In genomic region chr17:50540485-50541401, GRCh38 we compare ENCODE assay signal across 15 cellular contexts. TPM values are rescaled to one million over a fixed set of nuclear protein-coding genes. Genes with fewer than 3 reads are reported as not detected.
DNase-seq lines count a peak whose midpoint lies in the region; ATAC-seq, FAIRE-seq and TF ChIP-seq lines count a peak whose summit lies in the region.
"Had no signal": no experiment of that assay in that cellular context is flagged by ENCODE, and none has a peak within 500 bp of the region (broad histone marks: within the 10 kb centered on the region; RNA-seq: fewer than 3 reads in every experiment).

No MANE protein-coding gene starts in this region.

- TF ChIP-seq POLR2A in HepG2 (IDR thresholded peaks at IDR 0.05; ENCODE audit: insufficient read depth in 1 of 2, low read depth in 2 of 2, low read length in 2 of 2) (no peak; a peak in 1 of 4 replicates), stomach (IDR thresholded peaks at IDR 0.05) (no peak)

- no peaks in the 10 kb centered on the region for H3K9me3 Mint-ChIP-seq in T-helper 2 cell treated with Interferon-gamma antibody and Interleukin-4, amounts not matched to agents 5 μg/mL and 100 μg/mL, for 36 hours
- no peaks in the 10 kb centered on the region for H3K9me3 Mint-ChIP-seq in WTC11

- TF ChIP-seq CTCF in WTC11 (IDR thresholded peaks at IDR 0.05) (no peak), HepG2 (CRISPR knock-in tag; IDR thresholded peaks at IDR 0.05) (no peak), stomach (IDR thresholded peaks at IDR 0.05) (no peak)

- WGBS in HepG2 (ENCODE audit: low lambda C conversion rate), result 50% methylated on average over 12 of the region's 14 CpGs
- WGBS in stomach, 5 donors, result 76 to 84% (median 83%) methylated on average over 8 to 14 of the region's 14 CpGs

- H3K4me3 ChIP-seq in HepG2 (replicated peaks in 1 of 3; ENCODE audit: insufficient read depth in 1 of 3, low read depth in 2 of 3, low read length in 3 of 3) (peak overlapping the region; percentile 73 to 87 (median 78)), stomach (peak overlapping the region in 2 of 4 donors; percentile 48 to 57)

- no peak for DNase-seq in T-helper 2 cell treated with Interferon-gamma antibody and Interleukin-4, amounts not matched to agents 5 μg/mL and 100 μg/mL, for 36 hours (ENCODE audit: low spot score)
- DNase-seq in T-helper 2 cell (no peak), WTC11 (ENCODE audit: low spot score) (no peak), HepG2 (ENCODE audit: low spot score) (no peak), stomach (no peak), NCI-H226 (no peak), hepatic stellate cell (ENCODE audit: low spot score) (no peak)
- no peak for DNase-seq in stimulated activated CD4-positive, alpha-beta T cell treated with anti-CD3 and anti-CD28 coated beads, Interleukin-1b, Interleukin-23, amount 100 ng/mL, for 48 hours
- DNase-seq: activated CD4-positive, alpha-beta T cell treated with anti-CD3 and anti-CD28 coated beads for 4 hours; NCI-H446; Right ventricle myocardium superior; tibial artery had no signal

- peak overlapping the region; percentile 97 for H3K4me2 ChIP-seq in HepG2 (ENCODE audit: low read depth, low read length)

- no peaks in the 10 kb centered on the region for H4K20me1 ChIP-seq in HepG2 (ENCODE audit: insufficient read depth, low read length)

- H3K27ac Mint-ChIP-seq in T-helper 2 cell treated with Interferon-gamma antibody and Interleukin-4, amounts not matched to agents 5 μg/mL and 100 μg/mL, for 36 hours, result no peak overlapping the region
- no peak overlapping the region for H3K27ac Mint-ChIP-seq in WTC11

- no peaks in the 10 kb centered on the region for H3K9me3 ChIP-seq in HepG2 (ENCODE audit: low read length)
- no peaks in the 10 kb centered on the region for H3K9me3 ChIP-seq in stomach
- H3K9me3 ChIP-seq: neutrophil, tibial artery had no signal

- POLR2A ChIA-PET in WTC11 (lab: Charles Lee) (no interaction called here), HepG2 (lab: Yijun Ruan, JAX) (interaction anchor here (1.1 to 4.2 kb wide), 9 partner anchors 8 to 179 kb away, joined by 3 to 79 read pairs (median 37); partner anchors contain the start of genes EPN3 and LUC7L3)

- no peak for TF ChIP-seq RAD21 in HepG2 (CRISPR knock-in tag; IDR thresholded peaks at IDR 0.05)

- H3K9ac ChIP-seq in HepG2 (ENCODE audit: insufficient read depth, low read depth, low read length), result peak overlapping the region; percentile 95

- H3K4me3 Mint-ChIP-seq in T-helper 2 cell treated with Interferon-gamma antibody and Interleukin-4, amounts not matched to agents 5 μg/mL and 100 μg/mL, for 36 hours, result peak overlapping the region; percentile 6
- peak overlapping the region; percentile 73 for H3K4me3 Mint-ChIP-seq in WTC11

- no peaks in the 10 kb centered on the region for H3K36me3 Mint-ChIP-seq in T-helper 2 cell treated with Interferon-gamma antibody and Interleukin-4, amounts not matched to agents 5 μg/mL and 100 μg/mL, for 36 hours (ENCODE audit: low read depth)
- H3K36me3 Mint-ChIP-seq in WTC11, result peaks cover 11% of the 10 kb centered on the region; the same call in 1 of the 2 replicates

- H3K36me3 ChIP-seq in HepG2 (replicated peaks in 1 of 2; ENCODE audit: control insufficient read depth in 1 of 2, insufficient read depth in 2 of 2, low read length in 2 of 2) (no peaks in the 10 kb centered on the region), stomach (peaks cover 12 to 49% (median 32%) of the 10 kb centered on the region in 4 donors)
- H3K36me3 ChIP-seq: neutrophil had no signal

- BruUV-seq in HepG2 (replicated peaks; lab: Mats Ljungman, UMichigan), result no TSS peak

- no peak for ATAC-seq in WTC11
- ATAC-seq in HepG2, result 0 out of 3 replicates have a peak, but pooled peaks have one; percentile 3

- peaks cover 9% of the 10 kb centered on the region for H3K4me1 Mint-ChIP-seq in T-helper 2 cell treated with Interferon-gamma antibody and Interleukin-4, amounts not matched to agents 5 μg/mL and 100 μg/mL, for 36 hours (ENCODE audit: low read depth)
- peaks cover 28% of the 10 kb centered on the region for H3K4me1 Mint-ChIP-seq in WTC11

- H3K27me3 ChIP-seq in HepG2 (ENCODE audit: control insufficient read depth in 1 of 2, insufficient read depth in 2 of 2, low read length in 2 of 2) (no peaks in the 10 kb centered on the region; a peak in 1 of 5 replicates), stomach (no peaks in the 10 kb centered on the region)
- H3K27me3 ChIP-seq: tibial artery had no signal

- no peaks in the 10 kb centered on the region for H3K79me2 ChIP-seq in HepG2 (ENCODE audit: insufficient read depth, low read length)

- H3K4me1 ChIP-seq in HepG2 (ENCODE audit: insufficient read depth, low read length) (peaks cover 71% of the 10 kb centered on the region), stomach (peaks cover 51 to 90% (median 80%) of the 10 kb centered on the region in 4 donors)

- H2AFZ ChIP-seq in HepG2 (ENCODE audit: low read length), result no peak overlapping the region

- CTCF ChIA-PET in WTC11 (lab: Charles Lee), result interaction anchor here (0.7 to 4.4 kb wide), 7 partner anchors 8 to 87 kb away, joined by 3 to 40 read pairs (median 20); partner anchors contain the start of genes EPN3 and RSAD1
- CTCF ChIA-PET in HepG2 (lab: Yijun Ruan, JAX; ENCODE audit: low intra/inter-chr PET ratio, low total read pairs), result no interaction called here

- in situ Hi-C loops in HepG2 (cut with HindIII; ENCODE audit: extremely low pct_ligation_motif_present, low pct_unique_long_range_greater_than_20kb), result loop anchor here (10.0 kb wide), 1 partner anchor 414 kb away; no protein-coding TSS in a partner anchor

- FAIRE-seq in HepG2 (lab: Jason Lieb, UNC), result peak; percentile 72
- FAIRE-seq: endometrium had no signal

- TF ChIP-seq EP300 in HepG2 (IDR thresholded peaks at IDR 0.05; ENCODE audit: low read depth in 2 of 2, low read length in 2 of 2) (no peak), HepG2 (CRISPR knock-in tag; IDR thresholded peaks at IDR 0.05; ENCODE audit: borderline replicate concordance) (no peak), stomach (IDR thresholded peaks at IDR 0.05) (no peak)

- intact Hi-C loops in HepG2 (cut with micrococcal nuclease; ENCODE audit: unreplicated experiment), result loop anchor here (10.0 kb wide), 1 partner anchor 414 kb away; no protein-coding TSS in a partner anchor
- intact Hi-C loops in stomach (cut with DNase I; ENCODE audit: low total_unique reads), result loop anchor here (10.0 kb wide), 1 partner anchor 304 kb away; no protein-coding TSS in a partner anchor

- H3K27me3 Mint-ChIP-seq in T-helper 2 cell treated with Interferon-gamma antibody and Interleukin-4, amounts not matched to agents 5 μg/mL and 100 μg/mL, for 36 hours (ENCODE audit: low read depth), result peaks cover 11% of the 10 kb centered on the region
- peaks cover 14% of the 10 kb centered on the region for H3K27me3 Mint-ChIP-seq in WTC11 (ENCODE audit: low read depth)

- H3K27ac ChIP-seq in HepG2 (ENCODE audit: extremely low read length, insufficient read depth, low read length) (peak overlapping the region; percentile 97), stomach (peak overlapping the region; percentile 77 to 92 (median 81))

RNA-seq across cellular contexts. Expression of gene SPATA20, which starts 6.2 kb away (rescaled TPM):
- total RNA-seq in WTC11 (2021) (24.6 to 30.6 TPM (median 26.3 TPM) in 3 replicates), HepG2 (2016; rRNA removed; fragmentation: Illumina TruSeq; extraction: Trizol) (35.7 and 64.8 TPM in 2 replicates), stomach (1,000 to 10,000 TPM in 1 of 5 donors, 100 to 1,000 TPM in 3, 10 to 100 TPM in 1; 45.0 to 1,214 (median 194) TPM)
- 38.7 and 45.5 TPM in 2 replicates for total RNA-seq in HepG2 (2016; cell fraction: cytosol; rRNA removed; fragmentation: Illumina TruSeq; extraction: Trizol; ENCODE audit: low read depth)
- 31.6 and 65.5 TPM in 2 replicates for total RNA-seq in HepG2 (2016; cell fraction: insoluble cytoplasmic fraction; rRNA removed; fragmentation: Illumina TruSeq; extraction: Trizol)
- total RNA-seq in HepG2 (2016; cell fraction: membrane; rRNA removed; fragmentation: Illumina TruSeq; extraction: Trizol), result 64.2 and 68.5 TPM in 2 replicates
- 65.8 and 68.8 TPM in 2 replicates for total RNA-seq in HepG2 (2016; cell fraction: nucleus; rRNA removed; fragmentation: Illumina TruSeq; extraction: Trizol)
- polyA plus RNA-seq in HepG2 (2011; rRNA removed) (36.1 and 38.1 TPM in 2 replicates), stomach (10 to 100 TPM; 24.8 to 58.6 (median 40.6) TPM)
- polyA plus RNA-seq in HepG2 (2011; cell fraction: cytosol; rRNA removed), result 16.3 and 29.3 TPM in 2 replicates
- polyA plus RNA-seq in HepG2 (2011; cell fraction: nucleus; rRNA removed), result 301 and 348 TPM in 2 replicates
- 22.4 and 25.0 TPM in 2 replicates for polyA plus RNA-seq in HepG2 (2012)
- 38.7 and 44.0 TPM in 2 replicates for polyA plus RNA-seq in HepG2 (2016; cell fraction: cytosol; fragmentation: Illumina TruSeq; extraction: Trizol; ENCODE audit: low read depth)
- 36.7 and 39.9 TPM in 2 replicates for polyA plus RNA-seq in HepG2 (2016; cell fraction: insoluble cytoplasmic fraction; fragmentation: Illumina TruSeq; extraction: Trizol; ENCODE audit: low read depth)
- polyA plus RNA-seq in HepG2 (2016; cell fraction: membrane; fragmentation: Illumina TruSeq; extraction: Trizol; ENCODE audit: low read depth), result 62.1 and 66.1 TPM in 2 replicates
- polyA plus RNA-seq in HepG2 (2016; cell fraction: nucleus; fragmentation: Illumina TruSeq; extraction: Trizol; ENCODE audit: insufficient read depth, low read depth), result 150 and 152 TPM in 2 replicates
- polyA minus RNA-seq in HepG2 (2011; rRNA and poly(A)+ RNA removed; ENCODE audit: low replicate concordance), result 11.3 and 57.4 TPM in 2 replicates
- 12.1 and 17.9 TPM in 2 replicates for polyA minus RNA-seq in HepG2 (2011; cell fraction: cytosol; rRNA and poly(A)+ RNA removed)
- polyA minus RNA-seq in HepG2 (2011; cell fraction: nucleus; rRNA and poly(A)+ RNA removed), result 52.6 and 68.2 TPM in 2 replicates

RNA-seq across cellular contexts. Expression of gene EPN3, which starts 8.2 kb away (rescaled TPM):
- 6.9 to 8.8 TPM (median 8.1 TPM) in 3 replicates for total RNA-seq in WTC11 (2021)
- 0.41 and 0.95 TPM in 2 replicates for total RNA-seq in HepG2 (2016; rRNA removed; fragmentation: Illumina TruSeq; extraction: Trizol)
- 0.88 and 1.1 TPM in 2 replicates for total RNA-seq in HepG2 (2016; cell fraction: cytosol; rRNA removed; fragmentation: Illumina TruSeq; extraction: Trizol; ENCODE audit: low read depth)
- total RNA-seq in HepG2 (2016; cell fraction: insoluble cytoplasmic fraction; rRNA removed; fragmentation: Illumina TruSeq; extraction: Trizol), result 0.54 and 0.71 TPM in 2 replicates
- 0.90 and 1.3 TPM in 2 replicates for total RNA-seq in HepG2 (2016; cell fraction: membrane; rRNA removed; fragmentation: Illumina TruSeq; extraction: Trizol)
- 1.1 and 1.6 TPM in 2 replicates for total RNA-seq in HepG2 (2016; cell fraction: nucleus; rRNA removed; fragmentation: Illumina TruSeq; extraction: Trizol)
- polyA plus RNA-seq in HepG2 (2011; rRNA removed), result 0.05 and 0.11 TPM in 2 replicates
- polyA plus RNA-seq in HepG2 (2011; cell fraction: cytosol; rRNA removed), result 0.04 and 0.09 TPM in 2 replicates
- polyA plus RNA-seq in HepG2 (2011; cell fraction: nucleus; rRNA removed), result 0.23 and 0.35 TPM in 2 replicates
- 0.09 and 0.15 TPM in 2 replicates for polyA plus RNA-seq in HepG2 (2012)
- 0.40 and 0.55 TPM in 2 replicates for polyA plus RNA-seq in HepG2 (2016; cell fraction: cytosol; fragmentation: Illumina TruSeq; extraction: Trizol; ENCODE audit: low read depth)
- 1.2 and 1.4 TPM in 2 replicates for polyA plus RNA-seq in HepG2 (2016; cell fraction: insoluble cytoplasmic fraction; fragmentation: Illumina TruSeq; extraction: Trizol; ENCODE audit: low read depth)
- polyA plus RNA-seq in HepG2 (2016; cell fraction: membrane; fragmentation: Illumina TruSeq; extraction: Trizol; ENCODE audit: low read depth), result 0.73 and 0.91 TPM in 2 replicates
- 1.2 and 1.7 TPM in 2 replicates for polyA plus RNA-seq in HepG2 (2016; cell fraction: nucleus; fragmentation: Illumina TruSeq; extraction: Trizol; ENCODE audit: insufficient read depth, low read depth)
- polyA minus RNA-seq in HepG2 (2011; rRNA and poly(A)+ RNA removed; ENCODE audit: low replicate concordance), result 0.35 and 1.4 TPM in 2 replicates
- polyA minus RNA-seq in HepG2 (2011; cell fraction: cytosol; rRNA and poly(A)+ RNA removed), result 0.20 and 0.53 TPM in 2 replicates
- 1.1 and 3.2 TPM in 2 replicates for polyA minus RNA-seq in HepG2 (2011; cell fraction: nucleus; rRNA and poly(A)+ RNA removed)
- total RNA-seq in stomach, result 100 to 1,000 TPM in 2 of 5 donors, 10 to 100 TPM in 2, 1 to 10 TPM in 1; 6.4 to 117 (median 49.5) TPM
- polyA plus RNA-seq in stomach, result 10 to 100 TPM; 25.9 to 76.3 (median 40.6) TPM
- total RNA-seq: A172 had no signal

RNA-seq across cellular contexts. Expression of gene CACNA1G, which starts 19.8 kb away (rescaled TPM):
- 5.4 to 6.7 TPM (median 6.2 TPM) in 3 replicates for total RNA-seq in WTC11 (2021)
- 0.02 TPM in 1 of 2 replicates, not detected in the other for total RNA-seq in HepG2 (2016; rRNA removed; fragmentation: Illumina TruSeq; extraction: Trizol)
- not detected in 2 replicates for total RNA-seq in HepG2 (2016; cell fraction: cytosol; rRNA removed; fragmentation: Illumina TruSeq; extraction: Trizol; ENCODE audit: low read depth)
- total RNA-seq in HepG2 (2016; cell fraction: insoluble cytoplasmic fraction; rRNA removed; fragmentation: Illumina TruSeq; extraction: Trizol), result not detected in 2 replicates
- not detected in 2 replicates for total RNA-seq in HepG2 (2016; cell fraction: membrane; rRNA removed; fragmentation: Illumina TruSeq; extraction: Trizol)
- total RNA-seq in HepG2 (2016; cell fraction: nucleus; rRNA removed; fragmentation: Illumina TruSeq; extraction: Trizol), result not detected in 2 replicates
- 0.01 TPM in 1 of 2 replicates, not detected in the other for polyA plus RNA-seq in HepG2 (2011; rRNA removed)
- polyA plus RNA-seq in HepG2 (2011; cell fraction: cytosol; rRNA removed), result 0.01 TPM in 1 of 2 replicates, not detected in the other
- polyA plus RNA-seq in HepG2 (2011; cell fraction: nucleus; rRNA removed), result 0.02 and 0.08 TPM in 2 replicates
- polyA plus RNA-seq in HepG2 (2012), result not detected in 2 replicates
- polyA plus RNA-seq in HepG2 (2016; cell fraction: cytosol; fragmentation: Illumina TruSeq; extraction: Trizol; ENCODE audit: low read depth), result not detected in 2 replicates
- not detected in 2 replicates for polyA plus RNA-seq in HepG2 (2016; cell fraction: insoluble cytoplasmic fraction; fragmentation: Illumina TruSeq; extraction: Trizol; ENCODE audit: low read depth)
- polyA plus RNA-seq in HepG2 (2016; cell fraction: membrane; fragmentation: Illumina TruSeq; extraction: Trizol; ENCODE audit: low read depth), result not detected in 2 replicates
- polyA plus RNA-seq in HepG2 (2016; cell fraction: nucleus; fragmentation: Illumina TruSeq; extraction: Trizol; ENCODE audit: insufficient read depth, low read depth), result not detected in 2 replicates
- polyA minus RNA-seq in HepG2 (2011; rRNA and poly(A)+ RNA removed; ENCODE audit: low replicate concordance), result not detected in 2 replicates
- not detected in 2 replicates for polyA minus RNA-seq in HepG2 (2011; cell fraction: cytosol; rRNA and poly(A)+ RNA removed)
- polyA minus RNA-seq in HepG2 (2011; cell fraction: nucleus; rRNA and poly(A)+ RNA removed), result not detected in 2 replicates
- 1 to 10 TPM in 2 of 5 donors, not detected in 3; 2.0 to 3.7 TPM for total RNA-seq in stomach
- polyA plus RNA-seq in stomach, result under 1 TPM in 2 of 3 donors, not detected in 1; 0.06 to 0.10 TPM

RNA-seq across cellular contexts. Expression of gene MYCBPAP, which starts 32.5 kb away (rescaled TPM):
- 5.7 to 6.9 TPM (median 6.6 TPM) in 3 replicates for total RNA-seq in WTC11 (2021)
- total RNA-seq in HepG2 (2016; rRNA removed; fragmentation: Illumina TruSeq; extraction: Trizol), result 0.24 and 0.36 TPM in 2 replicates
- total RNA-seq in HepG2 (2016; cell fraction: cytosol; rRNA removed; fragmentation: Illumina TruSeq; extraction: Trizol; ENCODE audit: low read depth), result not detected in 2 replicates
- total RNA-seq in HepG2 (2016; cell fraction: insoluble cytoplasmic fraction; rRNA removed; fragmentation: Illumina TruSeq; extraction: Trizol), result 0.09 and 0.32 TPM in 2 replicates
- total RNA-seq in HepG2 (2016; cell fraction: membrane; rRNA removed; fragmentation: Illumina TruSeq; extraction: Trizol), result 0.41 TPM in 1 of 2 replicates, not detected in the other
- total RNA-seq in HepG2 (2016; cell fraction: nucleus; rRNA removed; fragmentation: Illumina TruSeq; extraction: Trizol), result 0.47 and 1.0 TPM in 2 replicates
- polyA plus RNA-seq in HepG2 (2011; rRNA removed), result 0.18 and 0.22 TPM in 2 replicates
- 0.12 and 0.13 TPM in 2 replicates for polyA plus RNA-seq in HepG2 (2011; cell fraction: cytosol; rRNA removed)
- polyA plus RNA-seq in HepG2 (2011; cell fraction: nucleus; rRNA removed), result 0.69 and 1.0 TPM in 2 replicates
- 0.48 and 0.56 TPM in 2 replicates for polyA plus RNA-seq in HepG2 (2012)
- not detected in 2 replicates for polyA plus RNA-seq in HepG2 (2016; cell fraction: cytosol; fragmentation: Illumina TruSeq; extraction: Trizol; ENCODE audit: low read depth)
- 0.36 and 0.41 TPM in 2 replicates for polyA plus RNA-seq in HepG2 (2016; cell fraction: insoluble cytoplasmic fraction; fragmentation: Illumina TruSeq; extraction: Trizol; ENCODE audit: low read depth)
- polyA plus RNA-seq in HepG2 (2016; cell fraction: membrane; fragmentation: Illumina TruSeq; extraction: Trizol; ENCODE audit: low read depth), result 0.07 TPM in 1 of 2 replicates, not detected in the other
- 0.93 and 1.1 TPM in 2 replicates for polyA plus RNA-seq in HepG2 (2016; cell fraction: nucleus; fragmentation: Illumina TruSeq; extraction: Trizol; ENCODE audit: insufficient read depth, low read depth)
- polyA minus RNA-seq in HepG2 (2011; rRNA and poly(A)+ RNA removed; ENCODE audit: low replicate concordance), result 0.33 TPM in 1 of 2 replicates, not detected in the other
- polyA minus RNA-seq in HepG2 (2011; cell fraction: cytosol; rRNA and poly(A)+ RNA removed), result not detected in 2 replicates
- 0.52 and 0.75 TPM in 2 replicates for polyA minus RNA-seq in HepG2 (2011; cell fraction: nucleus; rRNA and poly(A)+ RNA removed)
- total RNA-seq in stomach, result 1 to 10 TPM in 3 of 5 donors, not detected in 2; 1.1 to 2.7 (median 2.6) TPM
- polyA plus RNA-seq in stomach, result under 1 TPM in 2 of 3 donors, not detected in 1; 0.25 to 0.31 TPM
- total RNA-seq: A172 had no signal
